Comparison of ENCODE assay signal across 34 cellular contexts in genomic region chr20:33038243-33038642, GRCh38. TPM values are rescaled to one million over a fixed set of nuclear protein-coding genes. Genes with fewer than 3 reads are reported as not detected.
"Had no signal": no experiment of that assay in that cellular context is flagged by ENCODE, and none has a peak within 500 bp of the region (broad histone marks: within the 10 kb centered on the region; RNA-seq: fewer than 3 reads in every experiment).

No MANE protein-coding gene starts in this region.

- H3K4me3 Mint-ChIP-seq: immature natural killer cell; mesothelial cell of epicardium; naive B cell; natural killer cell; nephron progenitor cell; stimulated activated memory B cell treated with anti-CD40 and anti-IgM and Interleukin-4, amounts not matched to agents 10 μg/mL and 1 μg/mL and 100 μg/mL, for 72 hours; stimulated activated naive CD8-positive, alpha-beta T cell treated with anti-CD3 and anti-CD28 coated beads, Interleukin-15, amount 100 ng/mL, for 72 hours; type B pancreatic cell had no signal

- H3K9me3 ChIP-seq: pancreas, prostate gland, vagina had no signal

- H3K27me3 Mint-ChIP-seq: stimulated activated naive CD8-positive, alpha-beta T cell treated with anti-CD3 and anti-CD28 coated beads, Interleukin-15, amount 100 ng/mL, for 72 hours had no signal

- H3K36me3 Mint-ChIP-seq: immature natural killer cell; mesothelial cell of epicardium; naive B cell; natural killer cell; stimulated activated memory B cell treated with anti-CD40 and anti-IgM and Interleukin-4, amounts not matched to agents 10 μg/mL and 1 μg/mL and 100 μg/mL, for 72 hours; type B pancreatic cell had no signal

- H3K4me1 ChIP-seq: left ventricle myocardium inferior, pancreas, prostate gland, tibial nerve, vagina had no signal

- DNase-seq: hypothalamus; immature natural killer cell; kidney; left ventricle myocardium inferior; mesendoderm; naive B cell; natural killer cell; nephron progenitor cell; pancreas; retina; right cardiac atrium; stimulated activated CD4-positive, alpha-beta T cell treated with anti-CD3 and anti-CD28 coated beads, Interleukin-1b, Interleukin-23, amount 100 ng/mL, for 48 hours; stimulated activated CD4-positive, alpha-beta T cell treated with anti-CD3 and anti-CD28 coated beads, Interleukin-2, amount 100 ng/mL, for 48 hours; stimulated activated CD4-positive, alpha-beta T cell treated with anti-CD3 and anti-CD28 coated beads, Interleukin-4, amount 100 ng/mL, for 4 hours; stimulated activated CD8-positive, alpha-beta memory T cell treated with anti-CD3 and anti-CD28 coated beads, Interleukin-4, amount 100 ng/mL, for 48 hours; stimulated activated naive CD4-positive, alpha-beta T cell treated with Interleukin-2 at 50 U/mL for 16 hours; stimulated activated naive CD8-positive, alpha-beta T cell treated with anti-CD3 and anti-CD28 coated beads, Interleukin-15, amount 100 ng/mL, for 72 hours; substantia nigra had no signal

- H3K4me2 ChIP-seq: smooth muscle cell had no signal

- H3K4me3 ChIP-seq: left ventricle myocardium inferior, lung, pancreas, prostate gland, smooth muscle cell, tibial nerve, vagina had no signal

- H3K36me3 ChIP-seq: left ventricle myocardium inferior, pancreas, prostate gland, tibial nerve, vagina had no signal

- FAIRE-seq: islet of Langerhans, kidney, pancreas had no signal

- H3K27ac ChIP-seq: left ventricle myocardium inferior, pancreas, prostate gland, tibial nerve, vagina had no signal

- H3K4me1 Mint-ChIP-seq: immature natural killer cell; mesothelial cell of epicardium; naive B cell; natural killer cell; nephron progenitor cell; stimulated activated memory B cell treated with anti-CD40 and anti-IgM and Interleukin-4, amounts not matched to agents 10 μg/mL and 1 μg/mL and 100 μg/mL, for 72 hours; stimulated activated naive CD8-positive, alpha-beta T cell treated with anti-CD3 and anti-CD28 coated beads, Interleukin-15, amount 100 ng/mL, for 72 hours had no signal

- H3K27ac Mint-ChIP-seq: immature natural killer cell; mesothelial cell of epicardium; natural killer cell; nephron progenitor cell; stimulated activated memory B cell treated with anti-CD40 and anti-IgM and Interleukin-4, amounts not matched to agents 10 μg/mL and 1 μg/mL and 100 μg/mL, for 72 hours; type B pancreatic cell had no signal

- H3K27me3 ChIP-seq: pancreas, tibial nerve, vagina had no signal

- H3K9me3 Mint-ChIP-seq: immature natural killer cell, mesothelial cell of epicardium, natural killer cell, nephron progenitor cell had no signal

- ATAC-seq: natural killer cell; pancreas; right cardiac atrium; stimulated activated memory B cell treated with anti-CD40 and anti-IgM and Interleukin-4, amounts not matched to agents 10 μg/mL and 1 μg/mL and 100 μg/mL, for 72 hours; stimulated activated naive CD8-positive, alpha-beta T cell treated with anti-CD3 and anti-CD28 coated beads, Interleukin-15, amount 100 ng/mL, for 72 hours had no signal

RNA-seq across cellular contexts. Expression of gene BPIFB6, which starts 6.8 kb away (rescaled TPM):
- total RNA-seq: kidney, left ventricle myocardium inferior, lower leg skin, lung, mesothelial cell of epicardium, mononuclear cell, natural killer cell, omental fat pad, pancreas, prostate gland, right cardiac atrium, skeletal muscle tissue, smooth muscle cell, temporal lobe, tibial nerve, ureter, vagina had no signal
- polyA plus RNA-seq: immature natural killer cell, lung, pancreas, right cardiac atrium, smooth muscle cell had no signal

RNA-seq across cellular contexts. Expression of gene BPIFB3, which starts 15.5 kb away (rescaled TPM):
- total RNA-seq: kidney, left ventricle myocardium inferior, lower leg skin, lung, mesothelial cell of epicardium, mononuclear cell, natural killer cell, omental fat pad, pancreas, prostate gland, right cardiac atrium, skeletal muscle tissue, smooth muscle cell, temporal lobe, tibial nerve, ureter, vagina had no signal
- polyA plus RNA-seq: immature natural killer cell, lung, pancreas, right cardiac atrium, smooth muscle cell had no signal

RNA-seq across cellular contexts. Expression of gene BPIFB2, which starts 30.7 kb away (rescaled TPM):
- total RNA-seq: kidney, left ventricle myocardium inferior, lower leg skin, mesothelial cell of epicardium, mononuclear cell, natural killer cell, omental fat pad, right cardiac atrium, skeletal muscle tissue, smooth muscle cell, temporal lobe, tibial nerve, ureter, vagina had no signal
- polyA plus RNA-seq: immature natural killer cell, right cardiac atrium, smooth muscle cell had no signal

RNA-seq across cellular contexts. Expression of gene SUN5, which starts 34.0 kb away (rescaled TPM):
- total RNA-seq: kidney, left ventricle myocardium inferior, lower leg skin, lung, mesothelial cell of epicardium, mononuclear cell, natural killer cell, omental fat pad, pancreas, right cardiac atrium, skeletal muscle tissue, smooth muscle cell, temporal lobe, tibial nerve, ureter, vagina had no signal
- polyA plus RNA-seq: immature natural killer cell, lung, pancreas, right cardiac atrium, smooth muscle cell, thymus had no signal

RNA-seq across cellular contexts. Expression of gene BPIFB4, which starts 41.2 kb away (rescaled TPM):
- total RNA-seq: kidney, left ventricle myocardium inferior, lower leg skin, lung, mesothelial cell of epicardium, mononuclear cell, natural killer cell, omental fat pad, pancreas, skeletal muscle tissue, smooth muscle cell, temporal lobe, tibial nerve, ureter, vagina had no signal
- polyA plus RNA-seq: immature natural killer cell, pancreas, right cardiac atrium, smooth muscle cell had no signal
